ENCODE assay signal across 11 cellular contexts in genomic region chr6:140566706-140567330, GRCh38.
A peak's percentile ranks its signal among the peaks of the same experiment; 100 is the strongest.
DNase-seq lines count a peak whose midpoint lies in the region; ATAC-seq and TF ChIP-seq lines count a peak whose summit lies in the region.
"Had no signal": no experiment of that assay in that cellular context is flagged by ENCODE, and none has a peak within 500 bp of the region (broad histone marks: within the 10 kb centered on the region; RNA-seq: fewer than 3 reads in every experiment).

No MANE protein-coding gene starts in this region.

- H2AFZ ChIP-seq in PC-3 (ENCODE audit: low read length), result no peak overlapping the region

- H3K4me1 ChIP-seq in PC-3 (ENCODE audit: insufficient read depth, low read length), result peaks cover 10% of the 10 kb centered on the region

- intact Hi-C loops in PC-3 (cut with micrococcal nuclease), result no loop called here

- ATAC-seq in PC-3, result peak; percentile 55
- no peak for ATAC-seq in stimulated activated effector memory CD8-positive, alpha-beta T cell treated with anti-CD3 and anti-CD28 coated beads, Interleukin-12 subunit alpha, Interleukin-12 subunit beta, amount 100 ng/mL, for 72 hours

- CTCF ChIA-PET in PC-3 (lab: Charles Lee), result interaction anchor here (0.6 kb wide), 1 partner anchor 1575 kb away, joined by 3 read pairs; no protein-coding TSS in a partner anchor

- TF ChIP-seq CTCF in PC-3 (conservative IDR thresholded peaks at IDR 0.05; ENCODE audit: low read depth, low read length), result no peak
- TF ChIP-seq CTCF in fibroblast of mammary gland (conservative IDR thresholded peaks at IDR 0.05; ENCODE audit: control insufficient read depth, insufficient read depth, low read depth, low read length), result no peak
- no peak for TF ChIP-seq CTCF in WERI-Rb-1 (IDR thresholded peaks at IDR 0.05; ENCODE audit: low read depth, low read length)

- no peak overlapping the region for H3K4me3 Mint-ChIP-seq in stimulated activated effector memory CD8-positive, alpha-beta T cell treated with anti-CD3 and anti-CD28 coated beads, Interleukin-12 subunit alpha, Interleukin-12 subunit beta, amount 100 ng/mL, for 72 hours

- H3K27ac Mint-ChIP-seq in stimulated activated effector memory CD8-positive, alpha-beta T cell treated with anti-CD3 and anti-CD28 coated beads, Interleukin-12 subunit alpha, Interleukin-12 subunit beta, amount 100 ng/mL, for 72 hours, result no peak overlapping the region

- no peaks in the 10 kb centered on the region for H3K36me3 ChIP-seq in PC-3 (ENCODE audit: low read depth, low read length)
- no peaks in the 10 kb centered on the region for H3K36me3 ChIP-seq in WERI-Rb-1
- H3K36me3 ChIP-seq: neutrophil had no signal

- BruUV-seq in PC-3 (replicated peaks; lab: Mats Ljungman, UMichigan), result no TSS peak

- H3K4me3 ChIP-seq in PC-3 (ENCODE audit: low read length), result no peak overlapping the region
- H3K4me3 ChIP-seq in fibroblast of mammary gland (ENCODE audit: control insufficient read depth, low read depth, low read length), result no peak overlapping the region
- no peak overlapping the region for H3K4me3 ChIP-seq in WERI-Rb-1 (ENCODE audit: low read depth, low read length)

- no peaks in the 10 kb centered on the region for H3K27me3 ChIP-seq in PC-3 (ENCODE audit: low read length)
- no peaks in the 10 kb centered on the region for H3K27me3 ChIP-seq in WERI-Rb-1 (ENCODE audit: insufficient read depth, low read depth, severe bottlenecking)
- H3K27me3 ChIP-seq: neutrophil had no signal

- DNase-seq in EH (ENCODE audit: low read depth) (peak; percentile 81), PC-3 (peak; percentile 22), fibroblast of mammary gland (ENCODE audit: low read depth) (peak; percentile 74), non-pigmented ciliary epithelial cell (ENCODE audit: low read depth) (peak; percentile 30), WERI-Rb-1 (no peak), HK-2 (ENCODE audit: unreplicated experiment) (no peak), amygdala (lab: John Stamatoyannopoulos, UW) (no peak)
- DNase-seq in stimulated activated effector memory CD8-positive, alpha-beta T cell treated with anti-CD3 and anti-CD28 coated beads, Interleukin-12 subunit alpha, Interleukin-12 subunit beta, amount 100 ng/mL, for 72 hours (ENCODE audit: low spot score in 2 of 2), result no peak
- DNase-seq: activated T-cell treated with anti-CD3 and anti-CD28 coated beads, Interleukin-2, amount 50 U/mL, for 48 hours; NCI-H1436 treated with DMSO at 0.1 percent for 48 hours had no signal

- H3K79me2 ChIP-seq in PC-3 (ENCODE audit: low read length), result no peaks in the 10 kb centered on the region

- no peaks in the 10 kb centered on the region for H4K20me1 ChIP-seq in PC-3 (ENCODE audit: low read length)

- H3K9me2 ChIP-seq in PC-3 (replicated peaks; ENCODE audit: low read length), result no peaks in the 10 kb centered on the region

- H3K36me3 Mint-ChIP-seq in stimulated activated effector memory CD8-positive, alpha-beta T cell treated with anti-CD3 and anti-CD28 coated beads, Interleukin-12 subunit alpha, Interleukin-12 subunit beta, amount 100 ng/mL, for 72 hours, result no peaks in the 10 kb centered on the region

- H3K27ac ChIP-seq in PC-3 (ENCODE audit: low read length), result no peak overlapping the region
- no peak overlapping the region for H3K27ac ChIP-seq in WERI-Rb-1
- H3K27ac ChIP-seq: neutrophil had no signal

- H3K4me2 ChIP-seq in PC-3 (ENCODE audit: low read length), result no peak overlapping the region

- H3K9me3 ChIP-seq in PC-3 (ENCODE audit: low read length) (no peaks in the 10 kb centered on the region), WERI-Rb-1 (ENCODE audit: severe bottlenecking) (no peaks in the 10 kb centered on the region)
- H3K9me3 ChIP-seq: neutrophil had no signal

- POLR2A ChIA-PET in PC-3 (lab: Charles Lee; ENCODE audit: unreplicated experiment), result no interaction called here

- H3K4me1 Mint-ChIP-seq in stimulated activated effector memory CD8-positive, alpha-beta T cell treated with anti-CD3 and anti-CD28 coated beads, Interleukin-12 subunit alpha, Interleukin-12 subunit beta, amount 100 ng/mL, for 72 hours, result no peaks in the 10 kb centered on the region

- peaks cover 2% of the 10 kb centered on the region for H3F3A ChIP-seq in PC-3 (ENCODE audit: low read length, unreplicated experiment)

- H3K9me3 Mint-ChIP-seq in stimulated activated effector memory CD8-positive, alpha-beta T cell treated with anti-CD3 and anti-CD28 coated beads, Interleukin-12 subunit alpha, Interleukin-12 subunit beta, amount 100 ng/mL, for 72 hours, result no peaks in the 10 kb centered on the region

- H3K9ac ChIP-seq in PC-3 (ENCODE audit: low read length), result no peak overlapping the region

Comparison
In these comparisons a context has a peak if more than half of its experiments do, and no peak if none do; other contexts are left out.
1. DNase-seq: peak in EH (single experiment), PC-3 (single experiment), fibroblast of mammary gland (single experiment) and non-pigmented ciliary epithelial cell (single experiment); none in WERI-Rb-1 (single experiment), HK-2 (single experiment), stimulated activated effector memory CD8-positive, alpha-beta T cell treated with anti-CD3 and anti-CD28 coated beads, Interleukin-12 subunit alpha, Interleukin-12 subunit beta, amount 100 ng/mL, for 72 hours (0 of 2) and amygdala (0 of 56).